Comparison of ENCODE assay signal across 18 cellular contexts in genomic region chr4:147453561-147454141, GRCh38. TPM values are rescaled to one million over a fixed set of nuclear protein-coding genes. Genes with fewer than 3 reads are reported as not detected.
DNase-seq lines count a peak whose midpoint lies in the region; ATAC-seq and TF ChIP-seq lines count a peak whose summit lies in the region.
"Had no signal": no experiment of that assay in that cellular context is flagged by ENCODE, and none has a peak within 500 bp of the region (broad histone marks: within the 10 kb centered on the region; RNA-seq: fewer than 3 reads in every experiment).

No MANE protein-coding gene starts in this region.

- intact Hi-C loops in left colon (cut with DNase I, micrococcal nuclease) = no loop called here

- no peak for ATAC-seq in left colon
- ATAC-seq: activated CD8-positive, alpha-beta T cell treated with anti-CD3 and anti-CD28 coated beads for 36 hours; lower lobe of right lung; sciatic nerve; SK-N-SH treated with all-trans-retinoic acid at 6 μM for 48 hours had no signal

- DNase-seq in DMS53 treated with DMSO at 0.1 percent for 48 hours (lab: John Stamatoyannopoulos, UW; ENCODE audit: unreplicated experiment) (peak; percentile 42), NCI-H460 (ENCODE audit: extremely low read depth, low read depth) (peak; percentile 54), cardiac fibroblast (ENCODE audit: low read depth in 2 of 2) (peak; percentile 78 to 92), left kidney (ENCODE audit: low read depth, low spot score) (peak; percentile 1), left colon (no peak), NCI-H2171 treated with DMSO at 0.1 percent for 48 hours (lab: John Stamatoyannopoulos, UW) (no peak), NCI-H1417 treated with DMSO at 0.1 percent for 48 hours (lab: John Stamatoyannopoulos, UW) (no peak), NCI-H1092 treated with DMSO at 0.1 percent for 48 hours (lab: John Stamatoyannopoulos, UW) (no peak)
- DNase-seq: activated CD8-positive, alpha-beta T cell treated with anti-CD3 and anti-CD28 coated beads for 36 hours; amniotic stem cell; lower lobe of right lung; NCI-H1105; NCI-H345; stimulated activated CD4-positive, alpha-beta T cell treated with anti-CD3 and anti-CD28 coated beads, Interleukin-4, amount 100 ng/mL, for 24 hours had no signal

- no peak for TF ChIP-seq CTCF in cardiac fibroblast (IDR thresholded peaks at IDR 0.05; ENCODE audit: low read depth, low read length)

- no peak overlapping the region for H3K4me3 ChIP-seq in cardiac fibroblast (replicated peaks in 1 of 2; ENCODE audit: low read depth in 2 of 2, low read length in 2 of 2)
- H3K4me3 ChIP-seq: lower lobe of right lung, tibial nerve had no signal

RNA-seq across cellular contexts. Expression of gene EDNRA, which starts 27.2 kb away (rescaled TPM):
- 0.35 TPM in 1 of 2 replicates, not detected in the other for total RNA-seq in NCI-H460 (2014; rRNA removed; shearing (Covaris generic))
- polyA plus RNA-seq in NCI-H460 (2014; cell fraction: nucleus; rRNA removed) = not detected in 2 replicates
- total RNA-seq in left colon = 1 to 10 TPM in 1 of 2 donors, under 1 TPM in 1; 0.55 to 1.3 TPM
- total RNA-seq: activated CD8-positive, alpha-beta T cell treated with anti-CD3 and anti-CD28 coated beads for 36 hours; dermis microvascular lymphatic vessel endothelial cell had no signal

Comparison
In these comparisons a context has a peak if more than half of its experiments do, and no peak if none do; other contexts are left out.
1. DNase-seq: peak in DMS53 treated with DMSO at 0.1 percent for 48 hours (single experiment), NCI-H460 (single experiment), cardiac fibroblast (2 of 2) and left kidney (single experiment); none in left colon (0 of 2), NCI-H2171 treated with DMSO at 0.1 percent for 48 hours (single experiment), NCI-H1417 treated with DMSO at 0.1 percent for 48 hours (single experiment) and NCI-H1092 treated with DMSO at 0.1 percent for 48 hours (single experiment).